In genomic region chr6:13113376-13113775, GRCh38 we compare ENCODE assay signal across 22 cellular contexts.
"Had no signal": no experiment of that assay in that cellular context is flagged by ENCODE, and none has a peak within 500 bp of the region (broad histone marks: within the 10 kb centered on the region; RNA-seq: fewer than 3 reads in every experiment).

No MANE protein-coding gene starts in this region.

- H3K9me3 ChIP-seq: lower lobe of right lung, neutrophil, right lobe of liver, suprapubic skin had no signal

- H3K4me1 ChIP-seq: parathyroid adenoma, right lobe of liver had no signal

- H3K9ac ChIP-seq: parathyroid adenoma had no signal

- ATAC-seq: natural killer cell; right lobe of liver; stimulated activated naive CD8-positive, alpha-beta T cell treated with anti-CD3 and anti-CD28 coated beads, Interleukin-15, amount 100 ng/mL, for 72 hours had no signal

- H2AFZ ChIP-seq: parathyroid adenoma had no signal

- FAIRE-seq: colon, frontal cortex had no signal

- H3K4me2 ChIP-seq: smooth muscle cell had no signal

- H3K27ac ChIP-seq: dorsolateral prefrontal cortex, lower lobe of right lung, neutrophil, parathyroid adenoma, right lobe of liver, suprapubic skin had no signal

- DNase-seq: dorsolateral prefrontal cortex; effector CD4-positive, alpha-beta T cell; hypothalamus; immature natural killer cell; islet precursor cell; left ventricle myocardium superior; lower lobe of right lung; natural killer cell; right lobe of liver; stimulated activated CD4-positive, alpha-beta T cell treated with anti-CD3 and anti-CD28 coated beads, Interleukin-12 subunit alpha, Interleukin-12 subunit beta, amount 100 ng/mL, for 4 hours; stimulated activated CD4-positive, alpha-beta T cell treated with anti-CD3 and anti-CD28 coated beads, Interleukin-1b, Interleukin-23, amount 100 ng/mL, for 48 hours; stimulated activated CD4-positive, alpha-beta T cell treated with anti-CD3 and anti-CD28 coated beads, Interleukin-4, amount 100 ng/mL, for 1 hour; stimulated activated CD8-positive, alpha-beta memory T cell treated with anti-CD3 and anti-CD28 coated beads, Interleukin-4, amount 100 ng/mL, for 48 hours; stimulated activated naive CD4-positive, alpha-beta T cell; stimulated activated naive CD8-positive, alpha-beta T cell treated with anti-CD3 and anti-CD28 coated beads, Interleukin-15, amount 100 ng/mL, for 72 hours; trophoblast cell had no signal

- H3K27me3 ChIP-seq: dorsolateral prefrontal cortex, neutrophil, right lobe of liver, suprapubic skin had no signal

- H3K4me3 ChIP-seq: lower lobe of right lung, right lobe of liver, smooth muscle cell, suprapubic skin had no signal

- H3K36me3 ChIP-seq: lower lobe of right lung, neutrophil, right lobe of liver, suprapubic skin had no signal

- H3K79me2 ChIP-seq: parathyroid adenoma had no signal
